ENCODE assay signal across 18 cellular contexts in the genomic region with DNA sequence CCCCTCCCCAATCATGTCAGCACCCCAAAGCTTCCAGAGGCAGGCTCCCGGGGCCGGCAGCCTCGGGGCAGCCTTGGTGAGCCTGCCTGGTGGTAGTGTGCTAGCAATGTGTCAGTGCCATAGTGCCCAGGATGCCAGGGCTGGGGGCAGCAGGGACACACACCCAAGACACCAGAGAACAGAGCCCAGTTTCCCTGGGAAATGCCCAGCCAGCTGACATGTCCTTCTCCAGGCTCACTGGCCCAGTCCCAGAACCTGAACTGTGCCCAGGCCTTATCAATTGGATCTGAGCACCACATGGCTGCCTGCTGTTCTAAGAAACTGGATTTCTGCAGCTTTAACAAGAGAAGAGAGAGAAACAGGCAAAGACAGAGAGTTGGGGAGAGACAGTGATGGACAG.
DNase-seq lines count a peak whose midpoint lies in the region; ATAC-seq and TF ChIP-seq lines count a peak whose summit lies in the region.
"Had no signal": no experiment of that assay in that cellular context is flagged by ENCODE, and none has a peak within 500 bp of the region (broad histone marks: within the 10 kb centered on the region; RNA-seq: fewer than 3 reads in every experiment).

No MANE protein-coding gene starts in this region.

- peaks cover 7% of the 10 kb centered on the region for H3K79me1 ChIP-seq in neuronal stem cell (ENCODE audit: low read depth, low read length)

- WGBS in right cardiac atrium: 56% methylated on average over 3 of the region's 3 CpGs
- no CpG with 5 or more reads among the region's 3 CpGs for WGBS in neuronal stem cell (ENCODE audit: extremely low coverage in 2 of 2, insufficient read length in 2 of 2, insufficient replicate concordance in 1 of 2), 2 donors
- WGBS in upper lobe of left lung, 2 donors: 83 to 90% methylated on average over 3 of the region's 3 CpGs

- no peak overlapping the region for H3K23ac ChIP-seq in neuronal stem cell (ENCODE audit: low read depth, low read length, poor library complexity)

- H3K27ac ChIP-seq in right atrium auricular region (peak overlapping the region; percentile 33 to 51), right cardiac atrium (ENCODE audit: low read length) (no peak overlapping the region), dorsolateral prefrontal cortex (peak overlapping the region; percentile 9 to 99 (median 96)), neuronal stem cell (replicated peaks; ENCODE audit: low read length) (no peak overlapping the region), upper lobe of left lung (no peak overlapping the region)
- H3K27ac ChIP-seq: colonic mucosa, hepatocyte had no signal

- no peaks in the 10 kb centered on the region for H3K9me3 ChIP-seq in right atrium auricular region
- H3K9me3 ChIP-seq in right cardiac atrium (ENCODE audit: control insufficient read depth, low read length): no peaks in the 10 kb centered on the region
- no peaks in the 10 kb centered on the region for H3K9me3 ChIP-seq in neuronal stem cell (replicated peaks in 1 of 2; ENCODE audit: control insufficient read depth in 2 of 2, insufficient read depth in 1 of 2, low read depth in 1 of 2, low read length in 2 of 2)
- H3K9me3 ChIP-seq in upper lobe of left lung: no peaks in the 10 kb centered on the region
- H3K9me3 ChIP-seq: colonic mucosa had no signal

- H3K4ac ChIP-seq in neuronal stem cell (ENCODE audit: low read length): no peak overlapping the region

- H2AFZ ChIP-seq in neuronal stem cell (ENCODE audit: low read length): no peak overlapping the region
- H2AFZ ChIP-seq: hepatocyte had no signal

- no peaks in the 10 kb centered on the region for H3K27me3 ChIP-seq in right atrium auricular region
- H3K27me3 ChIP-seq in right cardiac atrium (ENCODE audit: control insufficient read depth, insufficient read depth): no peaks in the 10 kb centered on the region
- H3K27me3 ChIP-seq in dorsolateral prefrontal cortex: no peaks in the 10 kb centered on the region
- H3K27me3 ChIP-seq in neuronal stem cell (ENCODE audit: control insufficient read depth in 3 of 3, insufficient read depth in 3 of 3, low read depth in 1 of 3, low read length in 3 of 3): no peaks in the 10 kb centered on the region
- H3K27me3 ChIP-seq in upper lobe of left lung: no peaks in the 10 kb centered on the region
- H3K27me3 ChIP-seq: colonic mucosa, hepatocyte had no signal

- peak overlapping the region; percentile 10 for H2AK5ac ChIP-seq in neuronal stem cell (ENCODE audit: low read depth, low read length)

- H3K18ac ChIP-seq in neuronal stem cell (ENCODE audit: low read length): no peak overlapping the region

- H2BK120ac ChIP-seq in neuronal stem cell (ENCODE audit: low read depth, low read length): no peak overlapping the region

- H2BK15ac ChIP-seq in neuronal stem cell (ENCODE audit: low read length): no peak overlapping the region

- TF ChIP-seq EP300 in upper lobe of left lung (IDR thresholded peaks at IDR 0.05): no peak

- TF ChIP-seq POLR2A in upper lobe of left lung (IDR thresholded peaks at IDR 0.05): no peak

- H3K4me1 ChIP-seq in right atrium auricular region (peaks cover 0 to 80% of the 10 kb centered on the region in 2 donors), right cardiac atrium (ENCODE audit: control insufficient read depth, insufficient read depth, low read length) (peaks cover 30% of the 10 kb centered on the region), neuronal stem cell (ENCODE audit: control insufficient read depth in 2 of 2, insufficient read depth in 1 of 2, low read depth in 1 of 2, low read length in 2 of 2) (peaks cover 38 to 55% of the 10 kb centered on the region in 2 donors), upper lobe of left lung (peaks cover 41 to 49% (median 47%) of the 10 kb centered on the region in 4 donors)

- no peak for DNase-seq in right atrium auricular region (ENCODE audit: low spot score)
- DNase-seq in right cardiac atrium: no peak
- DNase-seq in dorsolateral prefrontal cortex: peak in 1 of 10 donors; percentile 34
- no peak for DNase-seq in neuronal stem cell (ENCODE audit: low spot score)
- peak; percentile 21 to 40 for DNase-seq in upper lobe of left lung
- DNase-seq in NCI-H345 (lab: John Stamatoyannopoulos, UW): no peak
- DNase-seq: activated CD4-positive, alpha-beta memory T cell treated with anti-CD3 and anti-CD28 coated beads for 36 hours; activated naive CD4-positive, alpha-beta T cell treated with anti-CD3 and anti-CD28 coated beads, Interleukin-2, amount 10 ng/mL, durations not matched to agents 7 days and 5 days; activated T-cell treated with anti-CD3 and anti-CD28 coated beads for 4 hours; CD8-positive, alpha-beta T cell; colonic mucosa; KBM-7; mesendoderm; natural killer cell; NCI-H2029 treated with DMSO at 0.1 percent for 48 hours had no signal

- H4K91ac ChIP-seq in neuronal stem cell (ENCODE audit: low read depth, low read length, poor library complexity): no peak overlapping the region

- H3K4me2 ChIP-seq in neuronal stem cell (ENCODE audit: insufficient read depth, low read length, poor library complexity, severe bottlenecking): no peak overlapping the region
- H3K4me2 ChIP-seq: hepatocyte had no signal

- H3K14ac ChIP-seq in neuronal stem cell (ENCODE audit: low read length): no peak overlapping the region

- no peak overlapping the region for H3K9ac ChIP-seq in neuronal stem cell (ENCODE audit: low read depth, low read length, poor library complexity)

- H3K4me3 ChIP-seq in right atrium auricular region: no peak overlapping the region
- H3K4me3 ChIP-seq in right cardiac atrium (ENCODE audit: low read length): no peak overlapping the region
- no peak overlapping the region for H3K4me3 ChIP-seq in dorsolateral prefrontal cortex
- H3K4me3 ChIP-seq in neuronal stem cell (ENCODE audit: low read length in 2 of 2): no peak overlapping the region
- no peak overlapping the region for H3K4me3 ChIP-seq in upper lobe of left lung
- H3K4me3 ChIP-seq: colonic mucosa, hepatocyte had no signal

- no peak for TF ChIP-seq CTCF in right atrium auricular region (IDR thresholded peaks at IDR 0.05)
- TF ChIP-seq CTCF in dorsolateral prefrontal cortex (IDR thresholded peaks at IDR 0.05 in 54 of 56, conservative IDR thresholded peaks at IDR 0.05 in 2 of 56; ENCODE audit: low read depth in 1 of 56, partially characterized antibody in 56 of 56): no peak
- TF ChIP-seq CTCF in upper lobe of left lung (IDR thresholded peaks at IDR 0.05): no peak

- intact Hi-C loops in right cardiac atrium (cut with DNase I) (no loop called here), dorsolateral prefrontal cortex (cut with DNase I) (loop anchor here in 1 of 2 donors (10.0 kb wide), 2 partner anchors 185 to 315 kb away; no protein-coding TSS in a partner anchor)

- no peak for ATAC-seq in right cardiac atrium
- ATAC-seq in upper lobe of left lung (ENCODE audit: low FRiP score in 2 of 2): no peak
- ATAC-seq in GM21367 (IDR thresholded peaks at IDR 0.05; ENCODE audit: unreplicated experiment): no peak
- ATAC-seq in HG03521 (IDR thresholded peaks at IDR 0.05; ENCODE audit: unreplicated experiment): no peak
- ATAC-seq: CD8-positive, alpha-beta T cell; natural killer cell had no signal

- H4K8ac ChIP-seq in neuronal stem cell (ENCODE audit: low read depth, low read length): no peak overlapping the region

- H2BK12ac ChIP-seq in neuronal stem cell (ENCODE audit: low read length): no peak overlapping the region

- H2BK5ac ChIP-seq in neuronal stem cell (ENCODE audit: low read length): no peak overlapping the region

- H3K36me3 ChIP-seq in right atrium auricular region (peaks cover 7% of the 10 kb centered on the region), neuronal stem cell (replicated peaks in 1 of 2; ENCODE audit: control insufficient read depth in 2 of 2, insufficient read depth in 2 of 2, low read length in 2 of 2) (peaks cover 7 to 8% of the 10 kb centered on the region in 2 donors), upper lobe of left lung (peaks cover 0 to 23% (median 14%) of the 10 kb centered on the region in 4 donors)

Comparison
In these comparisons a context has a peak if more than half of its experiments do, and no peak if none do; other contexts are left out.
1. H3K27ac ChIP-seq: peak in right atrium auricular region (2 of 2) and dorsolateral prefrontal cortex (59 of 59); none in right cardiac atrium (single experiment), neuronal stem cell (single experiment) and upper lobe of left lung (0 of 4).
2. DNase-seq: peak in upper lobe of left lung (2 of 2); none in right atrium auricular region (single experiment), right cardiac atrium (0 of 3), neuronal stem cell (single experiment) and NCI-H345 (single experiment).